Comparison of ENCODE assay signal across 19 cellular contexts in genomic region chr5:123287881-123288280, GRCh38.
DNase-seq lines count a peak whose midpoint lies in the region; ATAC-seq, FAIRE-seq and TF ChIP-seq lines count a peak whose summit lies in the region.
"Had no signal": no experiment of that assay in that cellular context is flagged by ENCODE, and none has a peak within 500 bp of the region (broad histone marks: within the 10 kb centered on the region; RNA-seq: fewer than 3 reads in every experiment).

No MANE protein-coding gene starts in this region.

- peak overlapping the region; percentile 72 for H3K27ac ChIP-seq in smooth muscle cell (ENCODE audit: low read depth)
- H3K27ac ChIP-seq in left ventricle myocardium inferior (replicated peaks) = no peak overlapping the region
- H3K27ac ChIP-seq: A549, BLaER1 had no signal

- FAIRE-seq in TTC549 (lab: Jason Lieb, UNC) = peak; percentile 43
- FAIRE-seq in frontal cortex (lab: Jason Lieb, UNC) = peak; percentile 80
- FAIRE-seq: A549, GM12878, H1, HepG2 had no signal

- DNase-seq in frontal cortex (ENCODE audit: low spot score in 2 of 2) = no peak
- DNase-seq in smooth muscle cell (lab: John Stamatoyannopoulos, UW; ENCODE audit: unreplicated experiment) = no peak
- DNase-seq in left lobe of liver (ENCODE audit: low spot score) = no peak
- no peak for DNase-seq in left ventricle myocardium inferior
- DNase-seq: Calu3; CD8-positive, alpha-beta T cell; DMS 273 treated with DMSO at 0.1 percent for 48 hours; DMS53; DND-41; EL; H9; KBM-7 had no signal

- H3K36me3 ChIP-seq in smooth muscle cell (ENCODE audit: low read depth) (no peaks in the 10 kb centered on the region), left ventricle myocardium inferior (no peaks in the 10 kb centered on the region)
- H3K36me3 ChIP-seq: BLaER1 had no signal

- ATAC-seq in HG03342 (IDR thresholded peaks at IDR 0.05; ENCODE audit: unreplicated experiment) (no peak), left lobe of liver (no peak)
- ATAC-seq: A549; CD8-positive, alpha-beta T cell; GM12878; HepG2 had no signal

- peaks cover 16% of the 10 kb centered on the region for H3F3A ChIP-seq in smooth muscle cell (ENCODE audit: low read depth)

- H3K27me3 ChIP-seq in smooth muscle cell (ENCODE audit: low read depth) (no peaks in the 10 kb centered on the region), left ventricle myocardium inferior (ENCODE audit: low read depth) (peaks cover 51% of the 10 kb centered on the region)
- H3K27me3 ChIP-seq: BLaER1 had no signal

- H3K4me1 ChIP-seq in smooth muscle cell (ENCODE audit: low read depth) = peaks cover 33% of the 10 kb centered on the region
- H3K4me1 ChIP-seq in left ventricle myocardium inferior = no peaks in the 10 kb centered on the region
- H3K4me1 ChIP-seq: A549, BLaER1 had no signal

- TF ChIP-seq CTCF in smooth muscle cell (IDR thresholded peaks at IDR 0.05; ENCODE audit: borderline replicate concordance, insufficient read depth, poor library complexity, severe bottlenecking) (no peak), left ventricle myocardium inferior (IDR thresholded peaks at IDR 0.05; ENCODE audit: borderline replicate concordance) (no peak)

- no peaks in the 10 kb centered on the region for H3K9me3 ChIP-seq in smooth muscle cell (replicated peaks; ENCODE audit: low read depth)
- peaks cover 10% of the 10 kb centered on the region for H3K9me3 ChIP-seq in left ventricle myocardium inferior (replicated peaks)
- H3K9me3 ChIP-seq: A549, BLaER1 had no signal

- no peak overlapping the region for H2AFZ ChIP-seq in smooth muscle cell (ENCODE audit: low read depth)

- H4K20me1 ChIP-seq in smooth muscle cell (ENCODE audit: low read depth) = no peaks in the 10 kb centered on the region
- H4K20me1 ChIP-seq: BLaER1 had no signal

- peak overlapping the region; percentile 87 for H3K4me2 ChIP-seq in smooth muscle cell
- H3K4me2 ChIP-seq: A549, BLaER1 had no signal

- no peak overlapping the region for H3K4me3 ChIP-seq in smooth muscle cell
- H3K4me3 ChIP-seq in left ventricle myocardium inferior = no peak overlapping the region
- H3K4me3 ChIP-seq: A549, BLaER1, GM12878 had no signal

- no peak overlapping the region for H3K9ac ChIP-seq in smooth muscle cell (ENCODE audit: low read depth)
- H3K9ac ChIP-seq: BLaER1 had no signal

- intact Hi-C loops in left ventricle myocardium inferior (cut with micrococcal nuclease) = no loop called here

- H3K79me2 ChIP-seq in smooth muscle cell (ENCODE audit: low read depth) = no peaks in the 10 kb centered on the region
